23 cellular contexts compared by ENCODE assay signal in the genomic region with DNA sequence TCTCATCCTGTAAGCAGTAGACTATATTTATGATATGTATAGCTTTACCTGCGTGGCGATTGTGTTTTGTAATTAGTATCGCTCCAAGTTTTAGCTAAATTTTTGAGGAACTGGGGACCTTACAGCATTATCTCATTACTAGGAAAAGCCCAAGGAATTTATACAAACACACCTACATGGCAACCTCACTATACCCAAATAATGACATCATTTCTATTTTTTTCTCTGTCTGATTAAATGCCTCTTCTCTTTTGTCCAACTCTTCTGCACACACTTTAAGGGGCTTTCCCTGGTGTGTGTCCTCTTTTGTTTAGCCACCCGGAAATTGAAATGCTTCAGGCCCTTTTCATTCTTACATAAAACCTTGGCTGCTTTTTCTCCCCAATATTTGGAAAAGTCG.
"Had no signal": no experiment of that assay in that cellular context is flagged by ENCODE, and none has a peak within 500 bp of the region (broad histone marks: within the 10 kb centered on the region; RNA-seq: fewer than 3 reads in every experiment).

No MANE protein-coding gene starts in this region.

- H3K27me3 ChIP-seq: SJSA1 had no signal

- H3K9me3 ChIP-seq: SJSA1 had no signal

- H3K36me3 ChIP-seq: SJSA1 had no signal

- H3K4me3 ChIP-seq: SJSA1, SK-N-MC had no signal

- FAIRE-seq: HTR-8/SVneo, RCC 7860 had no signal

- DNase-seq: KBM-7, MV-4-11, NCI-H1048, NCI-H1105, NCI-H1417, NCI-H1436 treated with DMSO at 0.1 percent for 48 hours, NCI-H1694, NCI-H187 treated with DMSO at 0.1 percent for 48 hours, NCI-H2081 treated with DMSO at 0.1 percent for 48 hours, NCI-H2171, NCI-H226, NCI-H446, NCI-H510A, NCI-H524 treated with DMSO at 0.1 percent for 48 hours, NCI-H82, Right ventricle myocardium superior, RPMI8226, SIG-M5 had no signal

- H3K27ac ChIP-seq: HL-60, SK-N-MC had no signal
